ENCODE assay signal across 2 cellular contexts in the genomic region with DNA sequence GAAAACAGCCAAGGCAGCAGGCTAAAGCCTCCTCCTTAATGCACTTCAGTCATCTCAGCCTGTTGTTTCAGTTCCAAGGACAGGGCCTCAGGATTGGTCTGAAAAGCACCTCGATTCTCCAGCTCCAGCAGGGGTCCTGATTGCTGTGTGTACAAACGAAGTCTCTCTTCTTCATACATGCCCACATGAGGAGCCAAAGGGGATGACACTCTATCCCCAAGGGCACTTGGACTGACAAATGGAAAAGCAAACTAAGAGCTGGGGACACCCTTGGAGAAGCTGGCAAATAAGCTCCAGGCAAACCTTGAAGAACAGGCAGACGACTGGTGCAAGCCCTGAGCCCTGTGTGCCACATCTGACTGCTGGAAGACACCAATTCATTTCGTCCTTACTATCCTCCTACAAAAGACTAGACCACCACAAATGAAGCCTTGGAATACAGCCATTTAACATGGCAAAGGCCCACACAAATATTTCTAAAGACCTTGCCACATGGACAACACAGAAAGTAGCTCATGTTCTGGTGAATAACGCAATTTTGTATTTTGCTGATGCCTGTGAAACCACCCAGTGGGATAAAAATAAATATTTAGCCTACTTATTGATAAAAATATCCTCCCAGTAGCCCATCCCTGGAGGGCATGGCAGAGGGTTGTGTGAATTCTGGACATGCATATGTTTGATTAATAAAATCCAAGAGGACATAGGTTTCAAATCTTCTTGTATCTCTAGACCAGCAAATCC.
TF ChIP-seq lines count a peak whose summit lies in the region.

No MANE protein-coding gene starts in this region.

TF ChIP-seq in IMR-90, 13 proteins besides CTCF, POLR2A, EP300 and RAD21:
- TF ChIP-seq MAFK (IDR thresholded peaks at IDR 0.05; ENCODE audit: low read depth, low read length), result 0 out of 2 replicates have a peak, but pooled peaks have one; percentile 1
- no peak for TF ChIP-seq SMC3 (IDR thresholded peaks at IDR 0.05; ENCODE audit: low read depth, low read length)

TF ChIP-seq in liver, 16 proteins besides CTCF, POLR2A, EP300 and RAD21:
- TF ChIP-seq FOXA2 (IDR thresholded peaks at IDR 0.05) (no peak), REST (IDR thresholded peaks at IDR 0.05) (no peak), YY1 (IDR thresholded peaks at IDR 0.05) (peak; percentile 10), HNF4G (IDR thresholded peaks at IDR 0.05) (no peak)
